In the genomic region with DNA sequence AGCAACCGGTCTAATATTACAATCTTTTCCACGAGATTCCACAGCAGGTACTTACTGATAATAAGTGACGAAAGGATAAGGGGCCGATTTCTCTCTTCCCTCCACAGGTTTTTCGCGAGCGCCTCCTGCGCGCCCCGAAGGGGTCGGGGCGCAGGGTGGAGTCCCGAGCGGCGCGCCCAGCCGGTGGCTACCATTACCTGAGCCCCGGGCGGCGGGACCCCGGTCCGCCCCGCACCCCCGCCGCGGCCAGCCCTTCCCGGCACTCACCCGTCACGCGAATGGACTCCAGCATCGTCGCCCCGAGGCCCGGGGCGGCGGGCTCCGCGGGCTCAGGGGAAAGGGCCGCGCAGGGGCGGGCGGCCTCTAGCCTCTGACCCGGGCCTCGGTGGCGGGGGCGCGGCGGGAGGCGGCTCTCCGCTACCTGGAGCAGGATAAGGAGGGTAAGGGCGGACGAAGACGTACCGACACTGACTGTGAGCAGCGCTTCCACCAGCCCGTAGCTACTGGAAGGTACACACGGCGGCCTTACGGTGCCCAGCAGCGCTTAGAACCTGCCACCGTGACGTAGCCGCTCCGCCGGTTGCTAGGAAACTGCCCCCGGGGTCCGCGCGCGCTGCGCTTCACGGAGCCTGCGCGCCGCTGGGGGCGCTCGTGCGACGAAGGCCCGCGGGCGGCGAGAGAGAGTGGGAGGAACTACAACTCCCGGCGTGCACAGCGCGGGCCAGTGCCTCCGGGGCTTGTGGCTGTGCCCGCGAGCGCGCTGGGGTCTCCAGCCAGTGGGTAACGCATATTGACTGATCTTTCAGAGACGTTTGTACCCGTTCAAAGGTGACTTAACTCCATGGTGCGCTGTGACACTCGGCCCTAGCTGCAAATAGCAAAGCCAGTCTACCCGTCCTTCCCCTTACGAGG, we compare ENCODE assay signal across 8 cellular contexts. TPM values are rescaled to one million over a fixed set of nuclear protein-coding genes. Genes with fewer than 3 reads are reported as not detected.
A peak's percentile ranks its signal among the peaks of the same experiment; 100 is the strongest.
DNase-seq lines count a peak whose midpoint lies in the region; ATAC-seq and TF ChIP-seq lines count a peak whose summit lies in the region.

No MANE protein-coding gene starts in this region.

- DNase-seq in AG04450 (ENCODE audit: low read depth, low spot score) (peak; percentile 27), NCI-H2196 treated with DMSO at 0.1 percent for 48 hours (lab: John Stamatoyannopoulos, UW; ENCODE audit: unreplicated experiment) (peak; percentile 93), iris pigment epithelial cell (ENCODE audit: low read depth) (peak; percentile 82), spleen (peak; percentile 99)
- peak; percentile 78 to 88 (median 82) for DNase-seq in activated CD4-positive, CD25-positive, alpha-beta regulatory T cell (lab: John Stamatoyannopoulos, UW)
- DNase-seq in central memory CD4-positive, alpha-beta T cell, result peak; percentile 91

- H3K4me1 ChIP-seq in spleen, result peaks cover 0 to 17% (median 13%) of the 10 kb centered on the region in 6 donors

- WGBS in spleen, 5 donors, result 1 to 2% (median 1%) methylated on average over 54 to 99 of the region's 99 CpGs

- H3K36me3 ChIP-seq in spleen, result no peaks in the 10 kb centered on the region

- intact Hi-C loops in spleen (cut with DNase I; ENCODE audit: low total_unique reads), result no loop called here

- CTCF ChIA-PET in AG04450 (lab: Charles Lee), result interaction anchor here (0.6 to 2.9 kb wide), 22 partner anchors 11 to 460 kb away, joined by 3 to 59 read pairs (median 5); partner anchors contain the start of gene ANLN

- POLR2A ChIA-PET in AG04450 (lab: Yijun Ruan, JAX), result interaction anchor here (1.8 kb wide), 1 partner anchor 23 kb away, joined by 6 read pairs; the partner anchor contains the start of gene ANLN

- peak; percentile 76 for TF ChIP-seq CTCF in AG04450 (IDR thresholded peaks at IDR 0.05; ENCODE audit: low read depth, low read length)
- TF ChIP-seq CTCF in spleen (IDR thresholded peaks at IDR 0.05 in 8 of 11, conservative IDR thresholded peaks at IDR 0.05 in 3 of 11), result peak; percentile 86 to 99 (median 96)

- peaks cover 32% of the 10 kb centered on the region for H3K27me3 ChIP-seq in AG04450 (ENCODE audit: control insufficient read depth, insufficient read depth, low read length)
- peaks cover 0 to 24% (median 5%) of the 10 kb centered on the region in 7 donors for H3K27me3 ChIP-seq in spleen (replicated peaks in 1 of 7)

- H3K27ac ChIP-seq in AG04450 (ENCODE audit: low read depth, low read length) (no peak overlapping the region), spleen (peak overlapping the region in 6 of 8 donors; percentile 15 to 80 (median 54))

- H3K9me3 ChIP-seq in AG04450 (ENCODE audit: control insufficient read depth, insufficient read depth, low read length) (no peaks in the 10 kb centered on the region), spleen (no peaks in the 10 kb centered on the region)

- peak overlapping the region; percentile 84 for H3K4me3 ChIP-seq in AG04450 (ENCODE audit: low read depth, low read length)
- peak overlapping the region; percentile 64 to 84 (median 75) for H3K4me3 ChIP-seq in spleen

- peak; percentile 99 for ATAC-seq in GM18907 (IDR thresholded peaks at IDR 0.05; ENCODE audit: unreplicated experiment)
- ATAC-seq in HG03175 (IDR thresholded peaks at IDR 0.05; ENCODE audit: unreplicated experiment), result peak; percentile 99

- no peak for TF ChIP-seq POLR2A in spleen (IDR thresholded peaks at IDR 0.05)

RNA-seq across cellular contexts. Expression of gene ANLN, which starts 22.8 kb away (rescaled TPM):
- 34.0 and 46.6 TPM in 2 replicates for polyA plus RNA-seq in AG04450 (2011; rRNA removed)
- polyA minus RNA-seq in AG04450 (2011; rRNA and poly(A)+ RNA removed), result 63.2 and 89.2 TPM in 2 replicates
- 10 to 100 TPM in 2 of 7 donors, 1 to 10 TPM in 5; 1.7 to 14.9 (median 5.1) TPM for total RNA-seq in spleen
- polyA plus RNA-seq in spleen, result 1 to 10 TPM in 2 of 3 donors, under 1 TPM in 1; 0.91 to 2.1 (median 1.4) TPM

Comparison
In these comparisons a context has a peak if more than half of its experiments do, and no peak if none do; other contexts are left out.
1. DNase-seq: peak in every context shown above with its lines; median percentile 99 in spleen; 93 in NCI-H2196 treated with DMSO at 0.1 percent for 48 hours; 91 in central memory CD4-positive, alpha-beta T cell; 82 in activated CD4-positive, CD25-positive, alpha-beta regulatory T cell; 82 in iris pigment epithelial cell; 27 in AG04450.
2. RNA of gene ANLN, which starts 22.8 kb away (polyA plus RNA-seq): 34.0 to 46.6 TPM in AG04450; 0.91 to 2.1 TPM in spleen; every median in the first group is over 10 times any median in the second.